Comparison of ENCODE assay signal across 8 cellular contexts in the genomic region with DNA sequence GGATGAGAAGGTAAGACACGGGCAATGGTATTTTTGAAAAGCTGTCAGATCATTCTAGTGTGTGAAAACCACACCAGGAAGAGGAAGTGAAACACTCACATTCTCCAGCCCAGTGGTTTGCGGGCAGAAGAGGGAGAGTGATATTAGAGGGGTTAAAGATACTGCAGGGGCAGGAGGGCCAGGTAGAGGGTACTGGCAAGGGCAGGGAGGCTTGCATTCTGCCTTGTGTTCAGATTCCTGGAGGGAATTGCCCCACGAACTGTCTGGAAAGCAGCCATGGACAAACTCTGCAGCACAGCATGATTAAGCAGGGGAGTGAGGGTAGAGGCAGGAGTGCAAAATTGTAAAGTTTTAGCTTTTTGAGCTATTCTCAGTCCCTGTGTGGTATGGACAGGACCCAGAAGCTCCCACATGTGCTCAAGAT. TPM values are rescaled to one million over a fixed set of nuclear protein-coding genes. Genes with fewer than 3 reads are reported as not detected.
DNase-seq lines count a peak whose midpoint lies in the region; ATAC-seq, FAIRE-seq and TF ChIP-seq lines count a peak whose summit lies in the region.

No MANE protein-coding gene starts in this region.

- no peak overlapping the region for H3K9ac ChIP-seq in K562 (ENCODE audit: insufficient read depth in 1 of 2, low read depth in 2 of 2, low read length in 2 of 2)

- FAIRE-seq in K562 (lab: Jason Lieb, UNC) = no peak

- H3K9me3 ChIP-seq in K562 (replicated peaks; ENCODE audit: control insufficient read depth, insufficient read depth, low read depth, low read length) (no peaks in the 10 kb centered on the region), A673 (ENCODE audit: low read depth, low read length, poor library complexity, severe bottlenecking) (no peaks in the 10 kb centered on the region), tibial artery (no peaks in the 10 kb centered on the region)

- TF ChIP-seq CTCF in K562 (IDR thresholded peaks at IDR 0.05 in 2 of 3, conservative IDR thresholded peaks at IDR 0.05 in 1 of 3; ENCODE audit: insufficient read depth in 2 of 3, low read depth in 1 of 3, low read length in 3 of 3) (no peak), A673 (conservative IDR thresholded peaks at IDR 0.05; ENCODE audit: low read depth, low read length) (no peak), tibial artery (IDR thresholded peaks at IDR 0.05) (no peak)

- intact Hi-C loops in K562 (cut with micrococcal nuclease) = no loop called here
- intact Hi-C loops in A673 (cut with micrococcal nuclease; ENCODE audit: unreplicated experiment) = no loop called here
- intact Hi-C loops in tibial artery (cut with DNase I; ENCODE audit: low total_unique reads) = no loop called here

- no peaks in the 10 kb centered on the region for H4K20me1 ChIP-seq in K562 (replicated peaks; ENCODE audit: control insufficient read depth, insufficient read depth, low read length)

- H3K27me3 ChIP-seq in K562 (ENCODE audit: control insufficient read depth in 2 of 2, insufficient read depth in 2 of 2, low read length in 2 of 2) (peaks cover 14 to 16% of the 10 kb centered on the region in 2 experiments), A673 (replicated peaks; ENCODE audit: insufficient read depth, low read depth, low read length, poor library complexity) (no peaks in the 10 kb centered on the region), tibial artery (no peaks in the 10 kb centered on the region)

- 0 out of 2 replicates have a peak overlapping the region, but pooled peaks have one; percentile 44 for H2AFZ ChIP-seq in K562 (ENCODE audit: low read depth, low read length)

- TF ChIP-seq EP300 in K562 (IDR thresholded peaks at IDR 0.05; ENCODE audit: low read length) = no peak

- H3K36me3 ChIP-seq in K562 (ENCODE audit: control insufficient read depth, insufficient read depth, low read length) (no peaks in the 10 kb centered on the region), A673 (ENCODE audit: insufficient read depth, low read length, poor library complexity, severe bottlenecking) (no peaks in the 10 kb centered on the region), tibial artery (no peaks in the 10 kb centered on the region)

- H3K27ac ChIP-seq in K562 (ENCODE audit: extremely low read depth, low read depth, low read length) (no peak overlapping the region), A673 (ENCODE audit: low read depth, low read length, poor library complexity, severe bottlenecking) (no peak overlapping the region), tibial artery (no peak overlapping the region)

- no peak for TF ChIP-seq RAD21 in K562 (CRISPR knock-in tag; conservative IDR thresholded peaks at IDR 0.05 in 1 of 2, IDR thresholded peaks at IDR 0.05 in 1 of 2)

- H3K79me2 ChIP-seq in K562 (ENCODE audit: control insufficient read depth, insufficient read depth, low read length) = no peaks in the 10 kb centered on the region

- no peaks in the 10 kb centered on the region for H3K9me1 ChIP-seq in K562 (ENCODE audit: control insufficient read depth, insufficient read depth, low read length)

- no TSS peak for BruUV-seq in K562 (replicated peaks; lab: Mats Ljungman, UMichigan)
- no TSS peak for BruUV-seq in A673 (replicated peaks; lab: Mats Ljungman, UMichigan)

- H3K4me2 ChIP-seq in K562 (ENCODE audit: insufficient read depth, low read length) = no peak overlapping the region

- no peaks in the 10 kb centered on the region for H3K4me1 ChIP-seq in K562 (replicated peaks in 1 of 2; ENCODE audit: control insufficient read depth in 2 of 2, insufficient read depth in 2 of 2, low read length in 2 of 2)
- no peaks in the 10 kb centered on the region for H3K4me1 ChIP-seq in A673 (ENCODE audit: insufficient read depth, low read length, poor library complexity, severe bottlenecking)
- no peaks in the 10 kb centered on the region for H3K4me1 ChIP-seq in tibial artery

- peak; percentile 99 for ATAC-seq in GM18909 (IDR thresholded peaks at IDR 0.05; ENCODE audit: poor library complexity, unreplicated experiment)
- ATAC-seq in HG03108 (IDR thresholded peaks at IDR 0.05; ENCODE audit: unreplicated experiment) = peak; percentile 96
- ATAC-seq in K562 = peak; percentile 58; the same call in 2 of the 3 replicates

- CTCF ChIA-PET in K562 (lab: Yijun Ruan, JAX; ENCODE audit: low intra/inter-chr PET ratio) (no interaction called here), A673 (lab: Charles Lee) (interaction anchor here (0.6 kb wide), 1 partner anchor 114 kb away, joined by 3 read pairs; no protein-coding TSS in a partner anchor)

- TF ChIP-seq POLR2A in K562 (conservative IDR thresholded peaks at IDR 0.05) = no peak

- no peak overlapping the region for H3K4me3 ChIP-seq in K562
- no peak overlapping the region for H3K4me3 ChIP-seq in A673 (ENCODE audit: low read depth, low read length, poor library complexity, severe bottlenecking)
- no peak overlapping the region for H3K4me3 ChIP-seq in tibial artery

- WGBS in K562 (ENCODE audit: insufficient coverage, low coverage, missing lambda C conversion rate) = 2% methylated on average over 3 of the region's 3 CpGs

- in situ Hi-C loops in K562 (cut with MboI) = no loop called here

- peak; percentile 8 for DNase-seq in T-helper 22 cell (ENCODE audit: low read depth)
- no peak for DNase-seq in K562 (ENCODE audit: extremely low read depth in 1 of 4, low spot score in 3 of 4)
- peak; percentile 60 to 67 for DNase-seq in stimulated activated CD4-positive, alpha-beta T cell treated with anti-CD3 and anti-CD28 coated beads, Interleukin-2, amount 100 ng/mL, for 48 hours
- no peak for DNase-seq in A673 (ENCODE audit: low spot score)
- DNase-seq in tibial artery = no peak
- no peak for DNase-seq in ecto neural progenitor cell (ENCODE audit: low spot score)

- POLR2A ChIA-PET in K562 (lab: Yijun Ruan, JAX) (interaction anchor here (0.8 to 1.4 kb wide), 3 partner anchors 9 to 29 kb away, joined by 3 read pairs; no protein-coding TSS in a partner anchor), A673 (lab: Charles Lee; ENCODE audit: low non-redundant PET) (no interaction called here)

TF ChIP-seq in K562, 482 proteins besides CTCF, POLR2A, EP300 and RAD21 (continues in another document):
- TF ChIP-seq SPI1 (IDR thresholded peaks at IDR 0.05; ENCODE audit: borderline replicate concordance, low read depth, low read length) (peak; percentile 84), ELF1 (tag; IDR thresholded peaks at IDR 0.05) (0 out of 2 replicates have a peak, but pooled peaks have one; percentile 31)

RNA-seq across cellular contexts. Expression of gene NIPAL1, which starts 30.9 kb away (rescaled TPM):
- 1.2 and 1.4 TPM in 2 replicates for total RNA-seq in K562 (2011; cell fraction: chromatin; rRNA removed; ENCODE audit: low replicate concordance)
- 1.1 and 1.3 TPM in 2 replicates for total RNA-seq in K562 (2011; cell fraction: nucleolus; rRNA removed)
- total RNA-seq in K562 (2011; cell fraction: nucleoplasm; rRNA removed) = 0.53 and 0.73 TPM in 2 replicates
- total RNA-seq in K562 (2014; rRNA removed) (0.27 and 0.98 TPM in 2 replicates), K562 (2014; rRNA removed; fragmentation: Illumina TruSeq; extraction: Trizol) (0.11 and 0.22 TPM in 2 replicates), K562 (2015; rRNA removed; fragmentation: Illumina TruSeq; extraction: Trizol) (0.25 and 0.68 TPM in 2 replicates), K562 (2021) (0.20 and 0.72 TPM in 2 replicates), A673 (2021) (0.46 and 0.84 TPM in 2 replicates)
- polyA plus RNA-seq in K562 (2011; rRNA removed) (0.30 and 0.43 TPM in 2 replicates), K562 (2014; fragmentation: Illumina TruSeq; extraction: Trizol) (0.28 and 0.54 TPM in 2 replicates), K562 (2014; fragmentation: Nextera tagmentation; extraction: Ambion mirVana) (under 1 TPM; 0.03 to 0.17 TPM), K562 (2014; rRNA removed) (0.16 and 0.38 TPM in 2 replicates)
- polyA plus RNA-seq in K562 (2011; cell fraction: cytosol; rRNA removed) = 0.03 and 0.19 TPM in 2 replicates
- 0.58 and 0.75 TPM in 2 replicates for polyA plus RNA-seq in K562 (2011; cell fraction: nucleus; rRNA removed)
- 0.51 and 1.2 TPM in 2 replicates for polyA plus RNA-seq in K562 (2012)
- 0.39 and 0.42 TPM in 2 replicates for polyA minus RNA-seq in K562 (2011; rRNA and poly(A)+ RNA removed)
- not detected in 2 replicates for polyA minus RNA-seq in K562 (2011; cell fraction: cytosol; rRNA and poly(A)+ RNA removed)
- polyA minus RNA-seq in K562 (2011; cell fraction: nucleus; rRNA and poly(A)+ RNA removed) = 1.1 and 1.2 TPM in 2 replicates

RNA-seq across cellular contexts. Expression of gene CNGA1, which starts 31.0 kb away (rescaled TPM):
- total RNA-seq in K562 (2011; cell fraction: chromatin; rRNA removed; ENCODE audit: low replicate concordance) = not detected in 2 replicates
- not detected in 2 replicates for total RNA-seq in K562 (2011; cell fraction: nucleolus; rRNA removed)
- 0.23 TPM in 1 of 2 replicates, not detected in the other for total RNA-seq in K562 (2011; cell fraction: nucleoplasm; rRNA removed)
- total RNA-seq in K562 (2014; rRNA removed) = not detected in 2 replicates
- total RNA-seq in K562 (2014; rRNA removed; fragmentation: Illumina TruSeq; extraction: Trizol) = 0.06 TPM in 1 of 2 replicates, not detected in the other
- total RNA-seq in K562 (2015; rRNA removed; fragmentation: Illumina TruSeq; extraction: Trizol) = not detected in 2 replicates
- 0.29 TPM in 1 of 2 replicates, not detected in the other for total RNA-seq in K562 (2021)
- polyA plus RNA-seq in K562 (2011; rRNA removed) = 0.03 and 0.05 TPM in 2 replicates
- polyA plus RNA-seq in K562 (2011; cell fraction: cytosol; rRNA removed) = not detected in 2 replicates
- polyA plus RNA-seq in K562 (2011; cell fraction: nucleus; rRNA removed) = 0.27 TPM in 2 replicates
- 0.04 and 0.10 TPM in 2 replicates for polyA plus RNA-seq in K562 (2012)
- 0.04 TPM in 1 of 2 replicates, not detected in the other for polyA plus RNA-seq in K562 (2014; fragmentation: Illumina TruSeq; extraction: Trizol)
- polyA plus RNA-seq in K562 (2014; fragmentation: Nextera tagmentation; extraction: Ambion mirVana) = not detected
- 0.04 TPM in 1 of 2 replicates, not detected in the other for polyA plus RNA-seq in K562 (2014; rRNA removed)
- 0.09 TPM in 1 of 2 replicates, not detected in the other for polyA minus RNA-seq in K562 (2011; rRNA and poly(A)+ RNA removed)
- not detected in 2 replicates for polyA minus RNA-seq in K562 (2011; cell fraction: cytosol; rRNA and poly(A)+ RNA removed)
- polyA minus RNA-seq in K562 (2011; cell fraction: nucleus; rRNA and poly(A)+ RNA removed) = not detected in 2 replicates
- total RNA-seq in A673 (2021) = 0.39 TPM in 1 of 2 replicates, not detected in the other

Comparison
In these comparisons a context has a peak if more than half of its experiments do, and no peak if none do; other contexts are left out.
1. DNase-seq: peak in T-helper 22 cell (single experiment) and stimulated activated CD4-positive, alpha-beta T cell treated with anti-CD3 and anti-CD28 coated beads, Interleukin-2, amount 100 ng/mL, for 48 hours (2 of 2); none in K562 (0 of 4), A673 (single experiment), tibial artery (0 of 2) and ecto neural progenitor cell (single experiment).
2. Peak in every context shown above with its lines, with median percentiles within 50 percentile points of each other: ATAC-seq.